Comparison of ENCODE assay signal across 16 cellular contexts in the genomic region with DNA sequence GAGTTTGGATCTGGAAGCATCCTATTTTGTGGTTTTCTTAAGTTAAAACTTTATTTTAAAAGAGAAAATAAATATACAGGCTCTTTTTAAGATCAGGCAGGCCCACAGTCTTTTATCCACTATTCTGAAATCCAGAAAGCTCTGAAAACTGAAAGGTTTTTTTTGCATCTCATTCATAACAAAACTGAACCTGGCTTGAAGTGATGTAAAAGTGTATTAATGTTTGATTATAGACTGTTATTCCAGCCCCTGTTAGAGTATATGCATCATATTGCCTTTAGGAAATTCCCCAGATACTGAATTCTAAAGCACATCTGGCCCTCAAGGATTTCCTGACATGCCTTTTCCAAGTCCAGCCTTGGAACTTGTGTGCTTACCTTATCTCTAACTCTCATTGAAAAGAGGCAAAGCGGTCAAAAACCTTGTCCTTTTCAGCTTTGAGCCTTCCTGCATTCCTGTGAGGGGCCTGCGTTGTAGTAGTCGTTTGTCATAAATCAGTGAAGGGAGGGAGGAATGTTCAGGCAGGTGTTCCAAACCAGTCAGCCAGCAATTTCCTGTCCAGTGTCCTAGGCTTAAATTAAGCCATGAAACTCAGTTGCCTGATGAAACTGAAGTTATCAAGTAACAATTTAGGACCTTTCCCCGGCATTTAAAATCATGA.
DNase-seq lines count a peak whose midpoint lies in the region; ATAC-seq, FAIRE-seq and TF ChIP-seq lines count a peak whose summit lies in the region.
"Had no signal": no experiment of that assay in that cellular context is flagged by ENCODE, and none has a peak within 500 bp of the region (broad histone marks: within the 10 kb centered on the region; RNA-seq: fewer than 3 reads in every experiment).

No MANE protein-coding gene starts in this region.

- H3K4me1 ChIP-seq in HUES6 (ENCODE audit: control insufficient read depth, insufficient read depth, low read length) (peaks cover 9% of the 10 kb centered on the region), neutrophil (ENCODE audit: control insufficient read depth in 1 of 2, insufficient read depth in 1 of 2, low read depth in 1 of 2, low read length in 1 of 2) (peaks cover 9 to 11% of the 10 kb centered on the region in 2 experiments)

- H3K9ac ChIP-seq in HUES6 (ENCODE audit: low read length), result no peak overlapping the region

- H3K9me3 ChIP-seq in HUES6 (ENCODE audit: control insufficient read depth, insufficient read depth, low read depth, low read length) (no peaks in the 10 kb centered on the region), neutrophil (no peaks in the 10 kb centered on the region)

- ATAC-seq in GM21447 (IDR thresholded peaks at IDR 0.05; ENCODE audit: unreplicated experiment), result no peak
- ATAC-seq in omental fat pad (ENCODE audit: low FRiP score), result no peak
- ATAC-seq: K562; stimulated activated naive B cell treated with anti-CD40 and anti-IgM and Interleukin-4, amounts not matched to agents 10 μg/mL and 1 μg/mL and 100 μg/mL, for 72 hours had no signal

- TF ChIP-seq CTCF in neutrophil (IDR thresholded peaks at IDR 0.05) (no peak), omental fat pad (IDR thresholded peaks at IDR 0.05) (no peak)

- H3K36me3 ChIP-seq in HUES6 (ENCODE audit: control insufficient read depth, insufficient read depth, low read length) (peaks cover 4% of the 10 kb centered on the region), neutrophil (no peaks in the 10 kb centered on the region)

- FAIRE-seq in GM12891 (lab: Jason Lieb, UNC), result no peak
- FAIRE-seq: K562 had no signal

- TF ChIP-seq POLR2A in GM12891 (IDR thresholded peaks at IDR 0.05; ENCODE audit: low read depth, low read length), result no peak

- H3K4me3 ChIP-seq in HUES6 (ENCODE audit: low read depth, low read length), result no peak overlapping the region
- no peak overlapping the region for H3K4me3 ChIP-seq in neutrophil (ENCODE audit: low read depth in 1 of 2, low read length in 1 of 2)
- H3K4me3 ChIP-seq: K562 had no signal

- H3K27ac ChIP-seq in HUES6 (ENCODE audit: low read depth, low read length), result 0 out of 2 replicates have a peak overlapping the region, but pooled peaks have one; percentile 44
- peak overlapping the region; percentile 35 for H3K27ac ChIP-seq in neutrophil

- H3K27me3 ChIP-seq in HUES6 (ENCODE audit: control insufficient read depth, insufficient read depth, low read length) (no peaks in the 10 kb centered on the region), neutrophil (no peaks in the 10 kb centered on the region)

- DNase-seq in EH (ENCODE audit: low read depth), result peak; percentile 25
- DNase-seq in dermis microvascular lymphatic vessel endothelial cell (ENCODE audit: low read depth in 2 of 2), result peak; percentile 24 to 63
- no peak for DNase-seq in H4 (ENCODE audit: low spot score)
- DNase-seq in omental fat pad (ENCODE audit: low spot score), result no peak
- DNase-seq in GM12891 (ENCODE audit: insufficient read length, low spot score), result no peak
- DNase-seq: activated CD4-positive, alpha-beta memory T cell treated with anti-CD3 and anti-CD28 coated beads for 36 hours; central memory CD4-positive, alpha-beta T cell; H7; mesendoderm; NCI-H1694; stimulated activated CD4-positive, alpha-beta T cell treated with anti-CD3 and anti-CD28 coated beads, Interleukin-4, amount 100 ng/mL, for 1 hour; stimulated activated naive B cell treated with anti-CD40 and anti-IgM and Interleukin-4, amounts not matched to agents 10 μg/mL and 1 μg/mL and 100 μg/mL, for 72 hours had no signal

TF ChIP-seq in GM12891, 5 proteins besides CTCF, POLR2A, EP300 and RAD21:
- no peak for TF ChIP-seq PAX5 (IDR thresholded peaks at IDR 0.05; ENCODE audit: insufficient read depth, low read length, severe bottlenecking)
- TF ChIP-seq TAF1 (IDR thresholded peaks at IDR 0.05; ENCODE audit: low read depth, low read length), result no peak
- TF ChIP-seq POLR2AphosphoS5 (IDR thresholded peaks at IDR 0.05; ENCODE audit: low read depth, low read length), result no peak
- no peak for TF ChIP-seq SPI1 (IDR thresholded peaks at IDR 0.05; ENCODE audit: low read depth, low read length)
- no peak for TF ChIP-seq POU2F2 (IDR thresholded peaks at IDR 0.05; ENCODE audit: low read depth, low read length)

Comparison
In these comparisons a context has a peak if more than half of its experiments do, and no peak if none do; other contexts are left out.
1. DNase-seq: peak in EH (single experiment) and dermis microvascular lymphatic vessel endothelial cell (2 of 2); none in H4 (single experiment), omental fat pad (single experiment) and GM12891 (single experiment).